30 cellular contexts compared by ENCODE assay signal in the genomic region with DNA sequence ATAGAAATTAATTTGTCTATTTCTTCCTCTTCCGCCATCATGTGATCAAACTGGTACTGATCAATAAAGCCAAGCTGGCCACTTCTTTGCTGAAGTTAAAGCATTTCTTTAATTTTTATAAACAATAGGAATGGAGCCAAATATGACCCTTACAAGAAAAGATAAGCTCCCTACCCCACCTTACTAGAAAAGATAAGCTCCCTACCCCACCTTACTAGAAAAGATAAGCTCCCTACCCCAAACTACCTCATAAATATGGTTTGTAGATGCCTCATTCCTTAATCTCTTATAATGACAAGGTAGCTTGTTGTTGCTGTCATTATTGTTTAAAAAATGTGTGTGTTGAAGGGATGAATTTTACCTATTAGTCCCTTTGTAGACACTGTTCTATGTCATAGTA.
"Had no signal": no experiment of that assay in that cellular context is flagged by ENCODE, and none has a peak within 500 bp of the region (broad histone marks: within the 10 kb centered on the region; RNA-seq: fewer than 3 reads in every experiment).

No MANE protein-coding gene starts in this region.

- H3K4me3 ChIP-seq: ascending aorta, breast epithelium, cardiac muscle cell, colonic mucosa, esophagus muscularis mucosa, gastrocnemius medialis, heart right ventricle, hepatocyte had no signal

- DNase-seq: activated B cell treated with CpG ODN at 0.5 μM for 24 hours; activated CD4-positive, alpha-beta T cell treated with anti-CD3 and anti-CD28 coated beads for 48 hours; activated CD4-positive, alpha-beta T cell treated with anti-CD3 and anti-CD28 coated beads, Interleukin-2, amount 50 U/mL, for 1 hour; activated CD4-positive, alpha-beta T cell treated with anti-CD3 and anti-CD28 coated beads, Interleukin-2, amount 50 U/mL, for 48 hours; activated CD8-positive, alpha-beta memory T cell treated with anti-CD3 and anti-CD28 coated beads for 24 hours; activated CD8-positive, alpha-beta T cell treated with anti-CD3 and anti-CD28 coated beads for 36 hours; activated effector memory CD4-positive, alpha-beta T cell treated with Interleukin-2 at 50 U/mL for 16 hours; activated gamma-delta T cell treated with Interleukin-2 at 50 U/mL for 16 hours; activated naive CD4-positive, alpha-beta T cell treated with anti-CD3 and anti-CD28 coated beads, Interleukin-2, amount 50 U/mL, for 16 hours; activated naive CD4-positive, alpha-beta T cell treated with Interleukin-2 at 50 U/mL for 16 hours; activated naive CD8-positive, alpha-beta T cell treated with anti-CD3 and anti-CD28 coated beads, Interleukin-2, amount 10 ng/mL, durations not matched to agents 7 days and 5 days; activated T-cell treated with anti-CD3 and anti-CD28 coated beads, Interleukin-2, amount 50 U/mL, for 4 hours; central memory CD4-positive, alpha-beta T cell; cerebellar nuclear complex; colonic mucosa; effector memory CD4-positive, alpha-beta T cell; endodermal cell; foreskin keratinocyte; gastrocnemius medialis; heart right ventricle; T-helper 2 cell; WERI-Rb-1 had no signal

- H3K4me1 Mint-ChIP-seq: endodermal cell had no signal

- ATAC-seq: activated CD4-positive, CD25-positive, alpha-beta regulatory T cell treated with anti-CD3 and anti-CD28 coated beads, Interleukin-2, amount 50 U/mL, for 24 hours; activated CD8-positive, alpha-beta T cell treated with anti-CD3 and anti-CD28 coated beads for 36 hours; activated T-cell treated with anti-CD3 and anti-CD28 coated beads, Interleukin-2, amount 50 U/mL, for 4 hours; activated T-helper 17 cell treated with anti-CD3 and anti-CD28 coated beads, Interleukin-2, amount 50 U/mL, for 72 hours; foreskin keratinocyte; gastrocnemius medialis; heart right ventricle had no signal

- H3K27ac Mint-ChIP-seq: activated B cell treated with CpG ODN at 0.5 μM for 24 hours; activated CD8-positive, alpha-beta T cell treated with anti-CD3 and anti-CD28 coated beads for 36 hours; activated naive CD8-positive, alpha-beta T cell treated with anti-CD3 and anti-CD28 coated beads, Interleukin-2, amount 10 ng/mL, durations not matched to agents 7 days and 5 days; activated T-helper 17 cell treated with anti-CD3 and anti-CD28 coated beads, Interleukin-2, amount 50 U/mL, for 72 hours; brain; endodermal cell had no signal

- H3K4me1 ChIP-seq: ascending aorta, breast epithelium, foreskin keratinocyte, gastrocnemius medialis had no signal

- H3K9me3 Mint-ChIP-seq: activated B cell treated with CpG ODN at 0.5 μM for 24 hours; activated CD8-positive, alpha-beta T cell treated with anti-CD3 and anti-CD28 coated beads for 36 hours; activated T-cell treated with anti-CD3 and anti-CD28 coated beads, Interleukin-2, amount 50 U/mL, for 4 hours; activated T-helper 17 cell treated with anti-CD3 and anti-CD28 coated beads, Interleukin-2, amount 50 U/mL, for 72 hours; endodermal cell had no signal

- H3K9me3 ChIP-seq: ascending aorta, breast epithelium, colonic mucosa, esophagus muscularis mucosa, gastrocnemius medialis, heart right ventricle had no signal

- H3K27me3 Mint-ChIP-seq: activated B cell treated with CpG ODN at 0.5 μM for 24 hours; activated CD8-positive, alpha-beta T cell treated with anti-CD3 and anti-CD28 coated beads for 36 hours; activated T-helper 17 cell treated with anti-CD3 and anti-CD28 coated beads, Interleukin-2, amount 50 U/mL, for 72 hours had no signal

- H3K27me3 ChIP-seq: ascending aorta, breast epithelium, cardiac muscle cell, colonic mucosa, esophagus muscularis mucosa, foreskin keratinocyte, gastrocnemius medialis, heart right ventricle, hepatocyte had no signal

- H3K27ac ChIP-seq: ascending aorta, breast epithelium, cardiac muscle cell, colonic mucosa, esophagus muscularis mucosa, foreskin keratinocyte, gastrocnemius medialis, heart right ventricle, hepatocyte, WERI-Rb-1 had no signal

- H3K36me3 ChIP-seq: ascending aorta, breast epithelium, cardiac muscle cell, colonic mucosa, esophagus muscularis mucosa, gastrocnemius medialis, heart right ventricle, WERI-Rb-1 had no signal

- H3K36me3 Mint-ChIP-seq: activated naive CD8-positive, alpha-beta T cell treated with anti-CD3 and anti-CD28 coated beads, Interleukin-2, amount 10 ng/mL, durations not matched to agents 7 days and 5 days; brain had no signal

- H3K4me3 Mint-ChIP-seq: activated B cell treated with CpG ODN at 0.5 μM for 24 hours; activated CD8-positive, alpha-beta T cell treated with anti-CD3 and anti-CD28 coated beads for 36 hours; activated naive CD8-positive, alpha-beta T cell treated with anti-CD3 and anti-CD28 coated beads, Interleukin-2, amount 10 ng/mL, durations not matched to agents 7 days and 5 days; activated T-cell treated with anti-CD3 and anti-CD28 coated beads, Interleukin-2, amount 50 U/mL, for 4 hours; activated T-helper 17 cell treated with anti-CD3 and anti-CD28 coated beads, Interleukin-2, amount 50 U/mL, for 72 hours; brain; endodermal cell had no signal
